29 cellular contexts compared by ENCODE assay signal in the genomic region with DNA sequence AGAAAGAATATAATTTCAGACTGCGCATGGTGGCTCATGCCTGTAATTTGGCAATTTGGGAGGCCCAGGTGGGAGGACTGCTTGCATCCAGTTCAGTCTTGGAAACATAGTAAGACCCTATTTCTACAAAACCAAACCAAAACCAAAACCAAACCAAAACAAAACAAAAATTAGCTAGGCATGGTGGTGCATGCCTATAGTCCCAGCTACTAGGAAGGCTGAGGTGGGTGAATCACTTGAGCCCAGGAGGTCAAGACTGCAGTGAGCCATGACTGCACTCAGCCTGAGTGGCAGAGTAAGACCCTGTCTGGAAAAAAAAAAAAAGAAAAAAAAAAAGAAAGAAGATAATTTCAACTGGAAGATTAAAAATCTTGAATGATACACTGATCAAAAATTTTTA.
DNase-seq lines count a peak whose midpoint lies in the region; ATAC-seq, FAIRE-seq and TF ChIP-seq lines count a peak whose summit lies in the region.
"Had no signal": no experiment of that assay in that cellular context is flagged by ENCODE, and none has a peak within 500 bp of the region (broad histone marks: within the 10 kb centered on the region; RNA-seq: fewer than 3 reads in every experiment).

No MANE protein-coding gene starts in this region.

- H3K36me3 ChIP-seq in pancreas (no peaks in the 10 kb centered on the region), sigmoid colon (no peaks in the 10 kb centered on the region)
- H3K36me3 ChIP-seq: ascending aorta, heart right ventricle, neutrophil, Peyer's patch, prostate gland had no signal

- no peak overlapping the region for H3K4me3 Mint-ChIP-seq in stimulated activated effector memory CD8-positive, alpha-beta T cell treated with anti-CD3 and anti-CD28 coated beads, Interleukin-12 subunit alpha, Interleukin-12 subunit beta, amount 100 ng/mL, for 72 hours
- H3K4me3 Mint-ChIP-seq: activated T-helper 17 cell treated with anti-CD3 and anti-CD28 coated beads, Interleukin-2, amount 50 U/mL, for 72 hours; CD14-positive monocyte; mesothelial cell of epicardium; naive B cell; stimulated activated naive CD8-positive, alpha-beta T cell treated with anti-CD3 and anti-CD28 coated beads, Interleukin-15, Interleukin-2, amounts not matched to agents 100 ng/mL and 50 ng/mL, for 24 hours had no signal

- H3K4me1 Mint-ChIP-seq in stimulated activated effector memory CD8-positive, alpha-beta T cell treated with anti-CD3 and anti-CD28 coated beads, Interleukin-12 subunit alpha, Interleukin-12 subunit beta, amount 100 ng/mL, for 72 hours, result no peaks in the 10 kb centered on the region

- H3K9me3 Mint-ChIP-seq in stimulated activated effector memory CD8-positive, alpha-beta T cell treated with anti-CD3 and anti-CD28 coated beads, Interleukin-12 subunit alpha, Interleukin-12 subunit beta, amount 100 ng/mL, for 72 hours, result no peaks in the 10 kb centered on the region
- H3K9me3 Mint-ChIP-seq: activated naive CD4-positive, alpha-beta T cell treated with anti-CD3 and anti-CD28 coated beads, Interleukin-2, amount 50 U/mL, for 72 hours; activated T-helper 17 cell treated with anti-CD3 and anti-CD28 coated beads, Interleukin-2, amount 50 U/mL, for 72 hours; CD14-positive monocyte; mesothelial cell of epicardium; naive B cell; stimulated activated naive CD8-positive, alpha-beta T cell treated with anti-CD3 and anti-CD28 coated beads, Interleukin-15, Interleukin-2, amounts not matched to agents 100 ng/mL and 50 ng/mL, for 24 hours had no signal

- H3K4me1 ChIP-seq in pancreas (peaks cover 0 to 22% (median 13%) of the 10 kb centered on the region in 3 donors), sigmoid colon (peaks cover 0 to 15% (median 7%) of the 10 kb centered on the region in 4 donors)
- H3K4me1 ChIP-seq: ascending aorta, Peyer's patch, prostate gland had no signal

- no peak for FAIRE-seq in pancreas (lab: Jason Lieb, UNC)
- FAIRE-seq: D721Med had no signal

- WGBS in pancreas, 2 donors, result 100% methylated on average over 1 of the region's 1 CpG
- 97 to 100% methylated on average over 1 of the region's 1 CpG for WGBS in sigmoid colon, 2 donors

- TF ChIP-seq CTCF in fibroblast of mammary gland (conservative IDR thresholded peaks at IDR 0.05; ENCODE audit: control insufficient read depth, insufficient read depth, low read depth, low read length), result no peak
- no peak for TF ChIP-seq CTCF in pancreas (IDR thresholded peaks at IDR 0.05)
- TF ChIP-seq CTCF in sigmoid colon (IDR thresholded peaks at IDR 0.05), result no peak

- H3K27ac Mint-ChIP-seq in stimulated activated effector memory CD8-positive, alpha-beta T cell treated with anti-CD3 and anti-CD28 coated beads, Interleukin-12 subunit alpha, Interleukin-12 subunit beta, amount 100 ng/mL, for 72 hours, result no peak overlapping the region
- H3K27ac Mint-ChIP-seq: activated naive CD4-positive, alpha-beta T cell treated with anti-CD3 and anti-CD28 coated beads, Interleukin-2, amount 50 U/mL, for 72 hours; activated T-helper 17 cell treated with anti-CD3 and anti-CD28 coated beads, Interleukin-2, amount 50 U/mL, for 72 hours; CD14-positive monocyte; mesothelial cell of epicardium; stimulated activated naive CD8-positive, alpha-beta T cell treated with anti-CD3 and anti-CD28 coated beads, Interleukin-15, Interleukin-2, amounts not matched to agents 100 ng/mL and 50 ng/mL, for 24 hours had no signal

- no peak for TF ChIP-seq POLR2A in sigmoid colon (IDR thresholded peaks at IDR 0.05)

- intact Hi-C loops in pancreas (cut with DNase I) (no loop called here), sigmoid colon (cut with DNase I) (no loop called here)

- no peak for TF ChIP-seq EP300 in sigmoid colon (IDR thresholded peaks at IDR 0.05)

- H3K9me3 ChIP-seq in pancreas (no peaks in the 10 kb centered on the region), sigmoid colon (no peaks in the 10 kb centered on the region)
- H3K9me3 ChIP-seq: ascending aorta, heart right ventricle, neutrophil, Peyer's patch, prostate gland had no signal

- H3K36me3 Mint-ChIP-seq in stimulated activated effector memory CD8-positive, alpha-beta T cell treated with anti-CD3 and anti-CD28 coated beads, Interleukin-12 subunit alpha, Interleukin-12 subunit beta, amount 100 ng/mL, for 72 hours, result no peaks in the 10 kb centered on the region
- H3K36me3 Mint-ChIP-seq: activated naive CD4-positive, alpha-beta T cell treated with anti-CD3 and anti-CD28 coated beads, Interleukin-2, amount 50 U/mL, for 72 hours had no signal

- H3K27me3 ChIP-seq in pancreas (no peaks in the 10 kb centered on the region), sigmoid colon (no peaks in the 10 kb centered on the region)
- H3K27me3 ChIP-seq: ascending aorta, heart right ventricle, neutrophil, Peyer's patch had no signal

- H3K4me3 ChIP-seq in fibroblast of mammary gland (ENCODE audit: control insufficient read depth, low read depth, low read length) (no peak overlapping the region), pancreas (no peak overlapping the region), sigmoid colon (no peak overlapping the region)
- H3K4me3 ChIP-seq: ascending aorta, heart right ventricle, Peyer's patch, prostate gland had no signal

- H3K27ac ChIP-seq in pancreas (no peak overlapping the region), sigmoid colon (no peak overlapping the region)
- H3K27ac ChIP-seq: ascending aorta, epithelial cell of prostate, heart right ventricle, neutrophil, Peyer's patch, prostate gland had no signal

- ATAC-seq in HG02610 (IDR thresholded peaks at IDR 0.05; ENCODE audit: unreplicated experiment), result peak; percentile 41
- peak; percentile 43 for ATAC-seq in stimulated activated effector memory CD8-positive, alpha-beta T cell treated with anti-CD3 and anti-CD28 coated beads, Interleukin-12 subunit alpha, Interleukin-12 subunit beta, amount 100 ng/mL, for 72 hours
- ATAC-seq in pancreas, result no peak
- ATAC-seq: activated T-helper 17 cell treated with anti-CD3 and anti-CD28 coated beads, Interleukin-2, amount 50 U/mL, for 72 hours; heart right ventricle; left ventricle myocardium superior had no signal

- peak; percentile 18 for DNase-seq in RPMI7951 (ENCODE audit: low read depth)
- peak; percentile 13 for DNase-seq in fibroblast of mammary gland (ENCODE audit: low read depth)
- no peak for DNase-seq in stimulated activated effector memory CD8-positive, alpha-beta T cell treated with anti-CD3 and anti-CD28 coated beads, Interleukin-12 subunit alpha, Interleukin-12 subunit beta, amount 100 ng/mL, for 72 hours (ENCODE audit: low spot score in 2 of 2)
- no peak for DNase-seq in activated CD4-positive, alpha-beta T cell treated with anti-CD3 and anti-CD28 coated beads for 4 hours
- DNase-seq in activated naive CD4-positive, alpha-beta T cell (lab: John Stamatoyannopoulos, UW), result no peak
- DNase-seq in pancreas, result no peak
- DNase-seq in sigmoid colon, result no peak
- DNase-seq: activated CD4-positive, alpha-beta T cell treated with anti-CD3 and anti-CD28 coated beads, Interleukin-2, amount 50 U/mL, for 4 hours; activated CD4-positive, CD25-positive, alpha-beta regulatory T cell; activated CD8-positive, alpha-beta memory T cell treated with anti-CD3 and anti-CD28 coated beads, Interleukin-2, amount 50 U/mL, for 4 hours; GOT3; heart right ventricle; left ventricle myocardium superior; naive B cell; NCI-H1105; NCI-H1930; NCI-H526; Peyer's patch had no signal

Comparison
In these comparisons a context has a peak if more than half of its experiments do, and no peak if none do; other contexts are left out.
1. ATAC-seq: peak in HG02610 (single experiment) and stimulated activated effector memory CD8-positive, alpha-beta T cell treated with anti-CD3 and anti-CD28 coated beads, Interleukin-12 subunit alpha, Interleukin-12 subunit beta, amount 100 ng/mL, for 72 hours (single experiment); none in pancreas (0 of 4).
2. DNase-seq: peak in RPMI7951 (single experiment) and fibroblast of mammary gland (single experiment); none in stimulated activated effector memory CD8-positive, alpha-beta T cell treated with anti-CD3 and anti-CD28 coated beads, Interleukin-12 subunit alpha, Interleukin-12 subunit beta, amount 100 ng/mL, for 72 hours (0 of 2), activated CD4-positive, alpha-beta T cell treated with anti-CD3 and anti-CD28 coated beads for 4 hours (0 of 2), activated naive CD4-positive, alpha-beta T cell (0 of 4), pancreas (0 of 6) and sigmoid colon (single experiment).